Comparison of ENCODE assay signal across 8 cellular contexts in genomic region chr2:171160119-171160629, GRCh38. TPM values are rescaled to one million over a fixed set of nuclear protein-coding genes. Genes with fewer than 3 reads are reported as not detected.
DNase-seq lines count a peak whose midpoint lies in the region; TF ChIP-seq lines count a peak whose summit lies in the region.

No MANE protein-coding gene starts in this region.

- H3K27me3 ChIP-seq in breast epithelium = no peaks in the 10 kb centered on the region

- TF ChIP-seq CTCF in NB4 (IDR thresholded peaks at IDR 0.05; ENCODE audit: low read depth, low read length) = no peak
- no peak for TF ChIP-seq CTCF in breast epithelium (IDR thresholded peaks at IDR 0.05)

- H3K36me3 ChIP-seq in breast epithelium = no peaks in the 10 kb centered on the region

- intact Hi-C loops in breast epithelium (cut with DNase I; ENCODE audit: low total_unique reads) = no loop called here

- no peaks in the 10 kb centered on the region for H3K9me3 ChIP-seq in breast epithelium

- peak; percentile 63 for DNase-seq in G401 (ENCODE audit: low spot score)
- peak; percentile 68 for DNase-seq in HCEC 1CT
- DNase-seq in NB4 (ENCODE audit: low read depth) = no peak
- DNase-seq in UCSD-AML1 (lab: John Stamatoyannopoulos, UW; ENCODE audit: unreplicated experiment) = peak; percentile 80
- DNase-seq in breast epithelium (ENCODE audit: low spot score in 2 of 2) = peak; percentile 40 to 67
- peak; percentile 87 for DNase-seq in islet precursor cell
- peak; percentile 67 for DNase-seq in stimulated activated CD4-positive, alpha-beta T cell treated with anti-CD3 and anti-CD28 coated beads, Interleukin-12 subunit alpha, Interleukin-12 subunit beta, amount 100 ng/mL, for 4 hours
- DNase-seq in OCI-M2 (lab: John Stamatoyannopoulos, UW; ENCODE audit: unreplicated experiment) = no peak

- H3K27ac ChIP-seq in breast epithelium = peak overlapping the region; percentile 98 to 99

- TF ChIP-seq POLR2A in NB4 (IDR thresholded peaks at IDR 0.05; ENCODE audit: extremely low read depth, insufficient read length) (no peak), breast epithelium (IDR thresholded peaks at IDR 0.05) (no peak)

- no peaks in the 10 kb centered on the region for H3K4me1 ChIP-seq in breast epithelium

- in situ Hi-C loops in G401 (cut with HindIII; ENCODE audit: low sequenced_read_pairs) = no loop called here

- peak overlapping the region; percentile 72 for H3K4me3 ChIP-seq in NB4 (ENCODE audit: low read depth, low read length)
- H3K4me3 ChIP-seq in breast epithelium = peak overlapping the region; percentile 68 to 97 (median 86)

RNA-seq across cellular contexts. Expression of gene TLK1, which starts 0.5 kb away (rescaled TPM):
- total RNA-seq in G401 (2014; rRNA removed; shearing (Covaris generic)) = 13.0 and 14.3 TPM in 2 replicates
- total RNA-seq in breast epithelium = 10 to 100 TPM; 34.1 to 45.7 (median 40.6) TPM

Comparison
In these comparisons a context has a peak if more than half of its experiments do, and no peak if none do; other contexts are left out.
1. DNase-seq: peak in G401 (single experiment), HCEC 1CT (single experiment), UCSD-AML1 (single experiment), breast epithelium (2 of 2), islet precursor cell (single experiment) and stimulated activated CD4-positive, alpha-beta T cell treated with anti-CD3 and anti-CD28 coated beads, Interleukin-12 subunit alpha, Interleukin-12 subunit beta, amount 100 ng/mL, for 4 hours (single experiment); none in NB4 (single experiment) and OCI-M2 (single experiment).